In the genomic region with DNA sequence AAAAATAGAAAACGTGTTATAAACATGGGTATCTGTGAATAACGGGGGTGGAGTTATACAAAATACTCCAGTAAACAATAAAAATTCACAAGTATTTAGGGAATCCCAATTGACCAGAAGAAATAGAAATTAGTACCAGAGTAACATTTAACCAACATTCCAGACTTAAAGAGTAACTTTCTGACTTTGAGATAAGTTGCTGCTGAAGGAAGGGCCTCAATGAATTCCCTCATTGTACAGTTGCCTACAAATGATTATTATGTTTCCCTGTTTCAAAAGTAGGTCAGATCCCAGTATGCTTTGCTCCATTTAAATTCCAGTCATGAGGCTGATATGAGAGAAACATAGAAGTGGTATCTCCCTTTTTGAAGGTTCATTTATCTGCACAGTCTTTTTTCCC, we compare ENCODE assay signal across 27 cellular contexts.
DNase-seq lines count a peak whose midpoint lies in the region; ATAC-seq, FAIRE-seq and TF ChIP-seq lines count a peak whose summit lies in the region.
"Had no signal": no experiment of that assay in that cellular context is flagged by ENCODE, and none has a peak within 500 bp of the region (broad histone marks: within the 10 kb centered on the region; RNA-seq: fewer than 3 reads in every experiment).

No MANE protein-coding gene starts in this region.

- peak overlapping the region; percentile 44 for H3K4me2 ChIP-seq in A549

- H3K27ac ChIP-seq in A549: peak overlapping the region; percentile 44 to 50; a peak in 4 of 6 replicates
- peak overlapping the region; percentile 23 for H3K27ac ChIP-seq in mesodermal cell (ENCODE audit: low read depth, low read length, severe bottlenecking)
- H3K27ac ChIP-seq: coronary artery, heart right ventricle, prostate gland had no signal

- no peak for TF ChIP-seq EP300 in A549 (IDR thresholded peaks at IDR 0.05)

- peaks cover 27% of the 10 kb centered on the region; the same call in 2 of the 3 replicates for H3K4me1 ChIP-seq in A549
- H3K4me1 ChIP-seq in mesodermal cell (ENCODE audit: control insufficient read depth, insufficient read depth, low read length, poor library complexity, severe bottlenecking): peaks cover 5% of the 10 kb centered on the region
- H3K4me1 ChIP-seq: heart right ventricle, prostate gland had no signal

- no peak for FAIRE-seq in A549 (lab: Jason Lieb, UNC)
- FAIRE-seq: A204.1, urothelium cell line had no signal

- ATAC-seq in A549 (no peak), HG03196 (IDR thresholded peaks at IDR 0.05; ENCODE audit: unreplicated experiment) (no peak), GM18511 (IDR thresholded peaks at IDR 0.05; ENCODE audit: unreplicated experiment) (no peak)
- ATAC-seq: activated T-cell treated with anti-CD3 and anti-CD28 coated beads, Interleukin-2, amount 50 U/mL, for 72 hours; heart right ventricle; left colon; WTC11 had no signal

- 25% methylated on average over 2 of the region's 2 CpGs for WGBS in A549 (ENCODE audit: missing lambda C conversion rate)
- WGBS in mesodermal cell (ENCODE audit: insufficient coverage in 2 of 2), 2 experiments: no CpG with 5 or more reads among the region's 2 CpGs

- no peak for TF ChIP-seq POLR2A in A549 (IDR thresholded peaks at IDR 0.05; ENCODE audit: low read length)

- no peak for TF ChIP-seq RAD21 in A549 (conservative IDR thresholded peaks at IDR 0.05 in 1 of 2, IDR thresholded peaks at IDR 0.05 in 1 of 2)

- CTCF ChIA-PET in A549 (lab: Yijun Ruan, JAX): no interaction called here

- H3K36me3 ChIP-seq in mesodermal cell (ENCODE audit: control insufficient read depth, insufficient read depth, low read length): no peaks in the 10 kb centered on the region
- H3K36me3 ChIP-seq: heart right ventricle, prostate gland had no signal

- TF ChIP-seq CTCF in A549 (IDR thresholded peaks at IDR 0.05) (no peak), cardiac fibroblast (IDR thresholded peaks at IDR 0.05; ENCODE audit: low read depth, low read length) (no peak)

- POLR2A ChIA-PET in A549 (lab: Yijun Ruan, JAX): no interaction called here

- H3K9me3 ChIP-seq in A549 (no peaks in the 10 kb centered on the region), mesodermal cell (ENCODE audit: control insufficient read depth, low read length) (no peaks in the 10 kb centered on the region)
- H3K9me3 ChIP-seq: heart right ventricle, prostate gland had no signal

- in situ Hi-C loops in G401 (cut with HindIII; ENCODE audit: low sequenced_read_pairs): no loop called here

- DNase-seq in A549 (ENCODE audit: low read depth in 1 of 2, low spot score in 1 of 2) (no peak), NCI-H226 (peak; percentile 48), cardiac fibroblast (ENCODE audit: low read depth in 2 of 2) (peak; percentile 0 to 24), G401 (ENCODE audit: low spot score) (no peak), NK-92 (lab: John Stamatoyannopoulos, UW; ENCODE audit: unreplicated experiment) (no peak)
- DNase-seq: activated CD4-positive, alpha-beta T cell treated with anti-CD3 and anti-CD28 coated beads, Interleukin-2, amount 10 ng/mL, durations not matched to agents 7 days and 5 days; activated naive CD4-positive, alpha-beta T cell; activated T-cell treated with anti-CD3 and anti-CD28 coated beads, Interleukin-2, amount 50 U/mL, for 72 hours; effector memory CD4-positive, alpha-beta T cell; erythroblast; GF-D8; heart right ventricle; Kasumi-1; left colon; NCI-H524; NK-92 treated with Interleukin-12 subunit alpha and Interleukin-12 subunit beta, amount 100 ng/mL, for 24 hours; SHP77 treated with DMSO at 0.1 percent for 48 hours; stimulated activated naive CD4-positive, alpha-beta T cell treated with Interleukin-2 at 50 U/mL for 16 hours; T-helper 9 cell had no signal

- H3K4me3 ChIP-seq in A549 (no peak overlapping the region), cardiac fibroblast (replicated peaks in 1 of 2; ENCODE audit: low read depth in 2 of 2, low read length in 2 of 2) (no peak overlapping the region), mesodermal cell (ENCODE audit: extremely low read depth, insufficient read depth, low read length, poor library complexity, severe bottlenecking) (no peak overlapping the region)
- H3K4me3 ChIP-seq: coronary artery, heart right ventricle, prostate gland had no signal

TF ChIP-seq in A549, 52 proteins besides CTCF, POLR2A, EP300 and RAD21:
- TF ChIP-seq, protein P1, sequence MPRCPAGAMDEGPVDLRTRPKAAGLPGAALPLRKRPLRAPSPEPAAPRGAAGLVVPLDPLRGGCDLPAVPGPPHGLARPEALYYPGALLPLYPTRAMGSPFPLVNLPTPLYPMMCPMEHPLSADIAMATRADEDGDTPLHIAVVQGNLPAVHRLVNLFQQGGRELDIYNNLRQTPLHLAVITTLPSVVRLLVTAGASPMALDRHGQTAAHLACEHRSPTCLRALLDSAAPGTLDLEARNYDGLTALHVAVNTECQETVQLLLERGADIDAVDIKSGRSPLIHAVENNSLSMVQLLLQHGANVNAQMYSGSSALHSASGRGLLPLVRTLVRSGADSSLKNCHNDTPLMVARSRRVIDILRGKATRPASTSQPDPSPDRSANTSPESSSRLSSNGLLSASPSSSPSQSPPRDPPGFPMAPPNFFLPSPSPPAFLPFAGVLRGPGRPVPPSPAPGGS (IDR thresholded peaks at IDR 0.05): no peak
- TF ChIP-seq FOXS1 (CRISPR knock-in tag; IDR thresholded peaks at IDR 0.05) (no peak), NFE2L2 (conservative IDR thresholded peaks at IDR 0.05; ENCODE audit: low read length) (no peak), ZC3H11A (IDR thresholded peaks at IDR 0.05) (no peak)

Comparison
In these comparisons a context has a peak if more than half of its experiments do, and no peak if none do; other contexts are left out.
1. DNase-seq: peak in NCI-H226 (single experiment) and cardiac fibroblast (2 of 2); none in A549 (0 of 2), G401 (single experiment) and NK-92 (single experiment).